In genomic region chr2:71743995-71744675, GRCh38 we compare ENCODE assay signal across 1 cellular context.
TF ChIP-seq lines count a peak whose summit lies in the region.

No MANE protein-coding gene starts in this region.

TF ChIP-seq in IMR-90, 13 proteins besides CTCF, POLR2A, EP300 and RAD21:
- TF ChIP-seq MAZ (IDR thresholded peaks at IDR 0.05; ENCODE audit: borderline replicate concordance, low read depth, low read length) (no peak), CHD1 (IDR thresholded peaks at IDR 0.05; ENCODE audit: low read depth, low read length) (no peak), ELK1 (IDR thresholded peaks at IDR 0.05; ENCODE audit: borderline replicate concordance, low read depth, low read length) (no peak), NFE2L2 (IDR thresholded peaks at IDR 0.05; ENCODE audit: low read depth, low read length) (no peak), SMC3 (IDR thresholded peaks at IDR 0.05; ENCODE audit: low read depth, low read length) (no peak), MAFK (IDR thresholded peaks at IDR 0.05; ENCODE audit: low read depth, low read length) (no peak), MXI1 (IDR thresholded peaks at IDR 0.05; ENCODE audit: borderline replicate concordance, low read depth, low read length) (no peak)
